8 cellular contexts compared by ENCODE assay signal in genomic region chr5:153831976-153832375, GRCh38.
A peak's percentile ranks its signal among the peaks of the same experiment; 100 is the strongest.
DNase-seq lines count a peak whose midpoint lies in the region; ATAC-seq and TF ChIP-seq lines count a peak whose summit lies in the region.

No MANE protein-coding gene starts in this region.

- TF ChIP-seq CTCF in CD14-positive monocyte (IDR thresholded peaks at IDR 0.05) = no peak

- H3K27ac Mint-ChIP-seq in CD14-positive monocyte = no peak overlapping the region

- peak; percentile 92 for ATAC-seq in GM21717 (IDR thresholded peaks at IDR 0.05; ENCODE audit: unreplicated experiment)
- no peak for ATAC-seq in GM21737 (IDR thresholded peaks at IDR 0.05; ENCODE audit: unreplicated experiment)
- no peak for ATAC-seq in stimulated activated naive CD8-positive, alpha-beta T cell treated with anti-CD3 and anti-CD28 coated beads, Interleukin-15, Interleukin-2, amounts not matched to agents 100 U/mL and 50 U/mL, for 24 hours

- peaks cover 0 to 6% (median 3%) of the 10 kb centered on the region in 7 donors for H3K9me3 Mint-ChIP-seq in CD14-positive monocyte

- no peak overlapping the region for H3K4me3 Mint-ChIP-seq in CD14-positive monocyte

- no peaks in the 10 kb centered on the region for H3K4me1 Mint-ChIP-seq in CD14-positive monocyte

- DNase-seq in DMS 273 treated with DMSO at 0.1 percent for 48 hours (lab: John Stamatoyannopoulos, UW) (peak; percentile 2), Kasumi-1 (lab: John Stamatoyannopoulos, UW) (peak; percentile 3), dermis microvascular lymphatic vessel endothelial cell (ENCODE audit: low read depth in 2 of 2) (peak; percentile 14 to 28), hypothalamus (lab: John Stamatoyannopoulos, UW) (no peak), CD14-positive monocyte (ENCODE audit: low spot score) (no peak)
- no peak for DNase-seq in stimulated activated naive CD8-positive, alpha-beta T cell treated with anti-CD3 and anti-CD28 coated beads, Interleukin-15, Interleukin-2, amounts not matched to agents 100 U/mL and 50 U/mL, for 24 hours

- intact Hi-C loops in CD14-positive monocyte (cut with micrococcal nuclease) = no loop called here

- no peaks in the 10 kb centered on the region for H3K36me3 Mint-ChIP-seq in CD14-positive monocyte

- H3K27me3 Mint-ChIP-seq in CD14-positive monocyte (ENCODE audit: low read depth in 3 of 3) = peaks cover 0 to 3% (median 0%) of the 10 kb centered on the region in 3 donors

Comparison
In these comparisons a context has a peak if more than half of its experiments do, and no peak if none do; other contexts are left out.
1. DNase-seq: peak in DMS 273 treated with DMSO at 0.1 percent for 48 hours (single experiment), Kasumi-1 (2 of 2) and dermis microvascular lymphatic vessel endothelial cell (2 of 2); none in hypothalamus (0 of 51), CD14-positive monocyte (single experiment) and stimulated activated naive CD8-positive, alpha-beta T cell treated with anti-CD3 and anti-CD28 coated beads, Interleukin-15, Interleukin-2, amounts not matched to agents 100 U/mL and 50 U/mL, for 24 hours (single experiment).